Comparison of ENCODE assay signal across 14 cellular contexts in genomic region chr1:201742476-201742875, GRCh38.
DNase-seq lines count a peak whose midpoint lies in the region; ATAC-seq and TF ChIP-seq lines count a peak whose summit lies in the region.
"Had no signal": no experiment of that assay in that cellular context is flagged by ENCODE, and none has a peak within 500 bp of the region (broad histone marks: within the 10 kb centered on the region; RNA-seq: fewer than 3 reads in every experiment).

No MANE protein-coding gene starts in this region.

- no peaks in the 10 kb centered on the region; the same call in 1 of the 2 replicates for H3K27me3 ChIP-seq in GM23338 (ENCODE audit: insufficient read depth)
- no peaks in the 10 kb centered on the region for H3K27me3 ChIP-seq in right cardiac atrium (ENCODE audit: control insufficient read depth, insufficient read depth)
- H3K27me3 ChIP-seq in brain microvascular endothelial cell (replicated peaks), result no peaks in the 10 kb centered on the region
- H3K27me3 ChIP-seq: colonic mucosa had no signal

- H3F3A ChIP-seq in GM23338 (replicated peaks; ENCODE audit: low read depth), result 0 out of 2 replicates have a peak, but pooled peaks cover 4% of the 10 kb centered on the region

- no peaks in the 10 kb centered on the region for H3K9me3 ChIP-seq in right cardiac atrium (ENCODE audit: control insufficient read depth, low read length)
- H3K9me3 ChIP-seq: colonic mucosa had no signal

- no peak for TF ChIP-seq CTCF in GM23338 (conservative IDR thresholded peaks at IDR 0.05; ENCODE audit: low read depth in 2 of 2)
- TF ChIP-seq CTCF in brain microvascular endothelial cell (IDR thresholded peaks at IDR 0.05; ENCODE audit: low read depth, low read length, missing control alignments), result no peak

- H3K36me3 Mint-ChIP-seq in GM23338 (ENCODE audit: low read depth), result 0 out of 3 replicates have a peak, but pooled peaks cover 3% of the 10 kb centered on the region
- H3K36me3 Mint-ChIP-seq: stimulated activated effector memory CD8-positive, alpha-beta T cell treated with anti-CD3 and anti-CD28 coated beads, Interleukin-12 subunit alpha, Interleukin-12 subunit beta, amount 100 ng/mL, for 72 hours had no signal

- H3K9me2 ChIP-seq in GM23338 (ENCODE audit: insufficient read depth), result no peaks in the 10 kb centered on the region

- H3K79me2 ChIP-seq in GM23338 (replicated peaks; ENCODE audit: insufficient read depth), result peaks cover 50% of the 10 kb centered on the region

- H3K27ac ChIP-seq in GM23338 (ENCODE audit: low read depth) (no peak overlapping the region), right cardiac atrium (ENCODE audit: low read length) (peak overlapping the region; percentile 1), substantia nigra (ENCODE audit: low read depth, low read length, poor library complexity, severe bottlenecking) (peak overlapping the region; percentile 50), brain microvascular endothelial cell (no peak overlapping the region)
- H3K27ac ChIP-seq: colonic mucosa had no signal

- H4K20me1 ChIP-seq in GM23338 (replicated peaks; ENCODE audit: insufficient read depth), result peaks cover 18% of the 10 kb centered on the region

- 54% methylated on average over 6 of the region's 6 CpGs for WGBS in right cardiac atrium

- no peak overlapping the region for H3K27ac Mint-ChIP-seq in GM23338
- H3K27ac Mint-ChIP-seq: stimulated activated effector memory CD8-positive, alpha-beta T cell treated with anti-CD3 and anti-CD28 coated beads, Interleukin-12 subunit alpha, Interleukin-12 subunit beta, amount 100 ng/mL, for 72 hours had no signal

- H3K9me3 Mint-ChIP-seq in GM23338, result no peaks in the 10 kb centered on the region
- H3K9me3 Mint-ChIP-seq: stimulated activated effector memory CD8-positive, alpha-beta T cell treated with anti-CD3 and anti-CD28 coated beads, Interleukin-12 subunit alpha, Interleukin-12 subunit beta, amount 100 ng/mL, for 72 hours had no signal

- ATAC-seq in GM23338 (no peak), right cardiac atrium (no peak)
- ATAC-seq: stimulated activated effector memory CD8-positive, alpha-beta T cell treated with anti-CD3 and anti-CD28 coated beads, Interleukin-12 subunit alpha, Interleukin-12 subunit beta, amount 100 ng/mL, for 72 hours had no signal

- H3K4me2 ChIP-seq in GM23338, result 0 out of 2 replicates have a peak overlapping the region, but pooled peaks have one; percentile 98

- H3K27me3 Mint-ChIP-seq in GM23338 (ENCODE audit: insufficient read depth, low read depth, poor library complexity), result peaks cover 15% of the 10 kb centered on the region

- peaks cover 58% of the 10 kb centered on the region for H3K4me1 Mint-ChIP-seq in GM23338

- no peak overlapping the region; the same call in 2 of the 3 replicates for H3K4me3 Mint-ChIP-seq in GM23338
- H3K4me3 Mint-ChIP-seq: stimulated activated effector memory CD8-positive, alpha-beta T cell treated with anti-CD3 and anti-CD28 coated beads, Interleukin-12 subunit alpha, Interleukin-12 subunit beta, amount 100 ng/mL, for 72 hours had no signal

- H3K4me3 ChIP-seq in GM23338 (no peak overlapping the region), right cardiac atrium (ENCODE audit: low read length) (no peak overlapping the region), brain microvascular endothelial cell (ENCODE audit: low read depth, low read length) (no peak overlapping the region)
- H3K4me3 ChIP-seq: colonic mucosa had no signal

- H2AFZ ChIP-seq in GM23338, result no peak overlapping the region

- H3K4me1 ChIP-seq in GM23338 (ENCODE audit: insufficient read depth) (peaks cover 37% of the 10 kb centered on the region), right cardiac atrium (ENCODE audit: control insufficient read depth, insufficient read depth, low read length) (peaks cover 12% of the 10 kb centered on the region)
- H3K4me1 ChIP-seq: colonic mucosa had no signal

- DNase-seq in GM23338 (ENCODE audit: low spot score) (no peak), amniotic epithelial cell (ENCODE audit: low read depth) (peak; percentile 69), right cardiac atrium (peak in 2 of 3 donors; percentile 31 to 63), substantia nigra (lab: John Stamatoyannopoulos, UW) (no peak), RKO (ENCODE audit: low spot score) (no peak), cerebellum (ENCODE audit: low spot score) (no peak), brain microvascular endothelial cell (no peak)
- DNase-seq: activated naive CD4-positive, alpha-beta T cell; GDM1; NCI-H187 treated with DMSO at 0.1 percent for 48 hours; NCI-H748 treated with DMSO at 0.1 percent for 48 hours; stimulated activated CD4-positive, alpha-beta T cell treated with anti-CD3 and anti-CD28 coated beads, Interleukin-2, amount 100 ng/mL, for 48 hours had no signal

- no peaks in the 10 kb centered on the region for H3K36me3 ChIP-seq in GM23338 (ENCODE audit: insufficient read depth)
- H3K36me3 ChIP-seq in brain microvascular endothelial cell (replicated peaks), result peaks cover 40% of the 10 kb centered on the region
- H3K36me3 ChIP-seq: colonic mucosa had no signal

- intact Hi-C loops in right cardiac atrium (cut with DNase I), result no loop called here

- in situ Hi-C loops in brain microvascular endothelial cell (cut with HindIII; ENCODE audit: low pct_ligation_motif_present, low sequenced_read_pairs), result no loop called here

TF ChIP-seq in GM23338, 12 proteins besides CTCF, POLR2A, EP300 and RAD21 (continues in another document):
- TF ChIP-seq ZNF462 (CRISPR knock-in tag; IDR thresholded peaks at IDR 0.05) (no peak), EZH2 (IDR thresholded peaks at IDR 0.05; ENCODE audit: low read depth, unreplicated experiment) (no peak), ZNF114 (CRISPR knock-in tag; IDR thresholded peaks at IDR 0.05) (no peak), ZNF331 (CRISPR knock-in tag; IDR thresholded peaks at IDR 0.05; ENCODE audit: low read depth) (no peak), ETS1 (IDR thresholded peaks at IDR 0.05) (no peak)

Comparison
In these comparisons a context has a peak if more than half of its experiments do, and no peak if none do; other contexts are left out.
1. DNase-seq: peak in amniotic epithelial cell (single experiment) and right cardiac atrium (2 of 3); none in GM23338 (single experiment), substantia nigra (0 of 49), RKO (single experiment), cerebellum (single experiment) and brain microvascular endothelial cell (single experiment).
2. H3K27ac ChIP-seq: peak in right cardiac atrium (single experiment) and substantia nigra (single experiment); none in GM23338 (single experiment) and brain microvascular endothelial cell (single experiment).